Comparison of ENCODE assay signal across 27 cellular contexts in genomic region chr3:53616330-53616729, GRCh38.
DNase-seq lines count a peak whose midpoint lies in the region; ATAC-seq, FAIRE-seq and TF ChIP-seq lines count a peak whose summit lies in the region.
"Had no signal": no experiment of that assay in that cellular context is flagged by ENCODE, and none has a peak within 500 bp of the region (broad histone marks: within the 10 kb centered on the region; RNA-seq: fewer than 3 reads in every experiment).

No MANE protein-coding gene starts in this region.

- H3K4me1 ChIP-seq in right cardiac atrium (ENCODE audit: control insufficient read depth, insufficient read depth, low read length), result peaks cover 2% of the 10 kb centered on the region
- H3K4me1 ChIP-seq in astrocyte (ENCODE audit: insufficient read depth, low read length), result no peaks in the 10 kb centered on the region
- no peaks in the 10 kb centered on the region for H3K4me1 ChIP-seq in left lung
- H3K4me1 ChIP-seq in Caco-2, result no peaks in the 10 kb centered on the region
- H3K4me1 ChIP-seq: A549, BE2C, body of pancreas, SJCRH30 had no signal

- H3K27me3 ChIP-seq in right cardiac atrium (ENCODE audit: control insufficient read depth, insufficient read depth), result no peaks in the 10 kb centered on the region
- no peaks in the 10 kb centered on the region for H3K27me3 ChIP-seq in astrocyte (ENCODE audit: insufficient read depth, low read length)
- no peaks in the 10 kb centered on the region for H3K27me3 ChIP-seq in left lung
- no peaks in the 10 kb centered on the region for H3K27me3 ChIP-seq in Caco-2 (replicated peaks; ENCODE audit: control insufficient read depth, insufficient read depth, low read length)
- H3K27me3 ChIP-seq: BE2C, body of pancreas had no signal

- H3K36me3 Mint-ChIP-seq in astrocyte (ENCODE audit: low read depth, unreplicated experiment), result no peaks in the 10 kb centered on the region
- no peaks in the 10 kb centered on the region for H3K36me3 Mint-ChIP-seq in Caco-2 (ENCODE audit: insufficient read depth, unreplicated experiment)
- H3K36me3 Mint-ChIP-seq: stimulated activated memory B cell treated with anti-CD40 and anti-IgM and Interleukin-4, amounts not matched to agents 10 μg/mL and 1 μg/mL and 100 μg/mL, for 72 hours; T-cell had no signal

- 33% methylated on average over 5 of the region's 5 CpGs for WGBS in right cardiac atrium

- H3K9ac ChIP-seq in astrocyte (ENCODE audit: low read length), result no peak overlapping the region

- H3K27ac Mint-ChIP-seq in astrocyte (ENCODE audit: unreplicated experiment), result peak overlapping the region; percentile 5
- no peak overlapping the region for H3K27ac Mint-ChIP-seq in Caco-2 (ENCODE audit: unreplicated experiment)
- H3K27ac Mint-ChIP-seq: activated naive CD8-positive, alpha-beta T cell treated with anti-CD3 and anti-CD28 coated beads, Interleukin-2, amount 50 U/mL, for 24 hours; stimulated activated memory B cell treated with anti-CD40 and anti-IgM and Interleukin-4, amounts not matched to agents 10 μg/mL and 1 μg/mL and 100 μg/mL, for 72 hours; T-cell had no signal

- POLR2A ChIA-PET in Caco-2 (lab: Charles Lee), result no interaction called here

- H3K4me1 Mint-ChIP-seq in astrocyte (ENCODE audit: low read depth, unreplicated experiment) (peaks cover 16% of the 10 kb centered on the region), Caco-2 (ENCODE audit: low read depth, unreplicated experiment) (no peaks in the 10 kb centered on the region)
- H3K4me1 Mint-ChIP-seq: activated naive CD8-positive, alpha-beta T cell treated with anti-CD3 and anti-CD28 coated beads, Interleukin-2, amount 50 U/mL, for 24 hours; T-cell had no signal

- H3K4me2 ChIP-seq in astrocyte (ENCODE audit: low read length), result no peak overlapping the region
- H3K4me2 ChIP-seq: A549 had no signal

- H3K36me3 ChIP-seq in astrocyte (ENCODE audit: insufficient read depth, low read length) (no peaks in the 10 kb centered on the region), left lung (no peaks in the 10 kb centered on the region), Caco-2 (ENCODE audit: control insufficient read depth, insufficient read depth, low read length) (no peaks in the 10 kb centered on the region)
- H3K36me3 ChIP-seq: BE2C, neutrophil, SJCRH30 had no signal

- FAIRE-seq in astrocyte (lab: Jason Lieb, UNC), result no peak
- FAIRE-seq: A549, small intestine, urothelium cell line had no signal

- H3K27ac ChIP-seq in right cardiac atrium (ENCODE audit: low read length) (no peak overlapping the region), astrocyte (ENCODE audit: low read depth, low read length) (no peak overlapping the region), left lung (no peak overlapping the region), temporal lobe (ENCODE audit: low read depth, low read length) (peak overlapping the region; percentile 41)
- H3K27ac ChIP-seq: A549, body of pancreas, neutrophil, SJCRH30 had no signal

- H4K20me1 ChIP-seq in astrocyte (ENCODE audit: insufficient read depth, low read length), result no peaks in the 10 kb centered on the region

- H3K9me3 Mint-ChIP-seq in astrocyte (ENCODE audit: unreplicated experiment) (no peaks in the 10 kb centered on the region), Caco-2 (ENCODE audit: unreplicated experiment) (no peaks in the 10 kb centered on the region)
- H3K9me3 Mint-ChIP-seq: activated naive CD8-positive, alpha-beta T cell treated with anti-CD3 and anti-CD28 coated beads, Interleukin-2, amount 50 U/mL, for 24 hours; stimulated activated memory B cell treated with anti-CD40 and anti-IgM and Interleukin-4, amounts not matched to agents 10 μg/mL and 1 μg/mL and 100 μg/mL, for 72 hours; T-cell had no signal

- CTCF ChIA-PET in Caco-2 (lab: Charles Lee), result no interaction called here

- no TSS peak for BruUV-seq in Caco-2 (replicated peaks; lab: Mats Ljungman, UMichigan)

- DNase-seq in Right ventricle myocardium inferior (ENCODE audit: missing footprints), result no peak
- DNase-seq in right cardiac atrium, result no peak
- no peak for DNase-seq in astrocyte (ENCODE audit: low read depth)
- no peak for DNase-seq in left lung
- DNase-seq in Caco-2, result no peak
- DNase-seq in DMS53 (lab: John Stamatoyannopoulos, UW), result no peak
- DNase-seq: activated CD4-positive, alpha-beta T cell treated with anti-CD3 and anti-CD28 coated beads for 1 hour; activated CD8-positive, alpha-beta memory T cell treated with anti-CD3 and anti-CD28 coated beads for 24 hours; activated gamma-delta T cell; activated naive CD8-positive, alpha-beta T cell treated with anti-CD3 and anti-CD28 coated beads, Interleukin-2, amount 50 U/mL, for 24 hours; activated T-cell treated with anti-CD3 and anti-CD28 coated beads, Interleukin-2, amount 50 U/mL, for 1 hour; BE2C; islet precursor cell; Kasumi-1; NCI-H1092; NCI-H2029; SJCRH30; small intestine; T-cell had no signal

- H3K79me2 ChIP-seq in astrocyte (ENCODE audit: insufficient read depth, low read length), result no peaks in the 10 kb centered on the region

- no peak overlapping the region for H2AFZ ChIP-seq in astrocyte (ENCODE audit: low read depth, low read length)

- ATAC-seq in Right ventricle myocardium inferior, result peak; percentile 17
- ATAC-seq in right cardiac atrium, result no peak
- peak; percentile 28 for ATAC-seq in left lung
- ATAC-seq in GM21423 (IDR thresholded peaks at IDR 0.05; ENCODE audit: unreplicated experiment), result no peak
- ATAC-seq: A549; activated naive CD8-positive, alpha-beta T cell treated with anti-CD3 and anti-CD28 coated beads, Interleukin-2, amount 50 U/mL, for 24 hours; body of pancreas; Panc1; stimulated activated memory B cell treated with anti-CD40 and anti-IgM and Interleukin-4, amounts not matched to agents 10 μg/mL and 1 μg/mL and 100 μg/mL, for 72 hours; T-cell had no signal

- H3K9me3 ChIP-seq in right cardiac atrium (ENCODE audit: control insufficient read depth, low read length) (no peaks in the 10 kb centered on the region), astrocyte (ENCODE audit: insufficient read depth, low read depth, low read length) (no peaks in the 10 kb centered on the region), left lung (no peaks in the 10 kb centered on the region), Caco-2 (no peaks in the 10 kb centered on the region)
- H3K9me3 ChIP-seq: A549, BE2C, body of pancreas, neutrophil, SJCRH30 had no signal

- intact Hi-C loops in Right ventricle myocardium inferior (cut with DNase I) (no loop called here), right cardiac atrium (cut with DNase I) (no loop called here), left lung (cut with DNase I) (no loop called here), Caco-2 (cut with micrococcal nuclease; ENCODE audit: unreplicated experiment) (no loop called here)

- no peak overlapping the region for H3K4me3 ChIP-seq in right cardiac atrium (ENCODE audit: low read length)
- no peak overlapping the region for H3K4me3 ChIP-seq in astrocyte (ENCODE audit: insufficient read depth, low read depth, low read length)
- no peak overlapping the region for H3K4me3 ChIP-seq in left lung
- no peak overlapping the region for H3K4me3 ChIP-seq in Caco-2 (ENCODE audit: low read depth, low read length)
- H3K4me3 ChIP-seq: A549, body of pancreas, SJCRH30 had no signal

- H3K27me3 Mint-ChIP-seq in astrocyte (ENCODE audit: low read depth, unreplicated experiment) (peaks cover 16% of the 10 kb centered on the region), Caco-2 (ENCODE audit: insufficient read depth, unreplicated experiment) (no peaks in the 10 kb centered on the region)
- H3K27me3 Mint-ChIP-seq: stimulated activated memory B cell treated with anti-CD40 and anti-IgM and Interleukin-4, amounts not matched to agents 10 μg/mL and 1 μg/mL and 100 μg/mL, for 72 hours had no signal

- TF ChIP-seq CTCF in astrocyte (IDR thresholded peaks at IDR 0.05; ENCODE audit: insufficient read depth, low read depth, low read length) (no peak), left lung (IDR thresholded peaks at IDR 0.05) (no peak), Caco-2 (IDR thresholded peaks at IDR 0.05; ENCODE audit: insufficient read depth in 1 of 2, low read depth in 1 of 2, low read length in 1 of 2, severe bottlenecking in 1 of 2, unreplicated experiment in 1 of 2) (no peak)

- H3K4me3 Mint-ChIP-seq in astrocyte (ENCODE audit: unreplicated experiment) (no peak overlapping the region), Caco-2 (ENCODE audit: unreplicated experiment) (no peak overlapping the region)
- H3K4me3 Mint-ChIP-seq: activated naive CD8-positive, alpha-beta T cell treated with anti-CD3 and anti-CD28 coated beads, Interleukin-2, amount 50 U/mL, for 24 hours; stimulated activated memory B cell treated with anti-CD40 and anti-IgM and Interleukin-4, amounts not matched to agents 10 μg/mL and 1 μg/mL and 100 μg/mL, for 72 hours; T-cell had no signal

Comparison
In these comparisons a context has a peak if more than half of its experiments do, and no peak if none do; other contexts are left out.
1. ATAC-seq: peak in Right ventricle myocardium inferior (single experiment) and left lung (single experiment); none in right cardiac atrium (0 of 2) and GM21423 (single experiment).